Comparison of ENCODE assay signal across 9 cellular contexts in the genomic region with DNA sequence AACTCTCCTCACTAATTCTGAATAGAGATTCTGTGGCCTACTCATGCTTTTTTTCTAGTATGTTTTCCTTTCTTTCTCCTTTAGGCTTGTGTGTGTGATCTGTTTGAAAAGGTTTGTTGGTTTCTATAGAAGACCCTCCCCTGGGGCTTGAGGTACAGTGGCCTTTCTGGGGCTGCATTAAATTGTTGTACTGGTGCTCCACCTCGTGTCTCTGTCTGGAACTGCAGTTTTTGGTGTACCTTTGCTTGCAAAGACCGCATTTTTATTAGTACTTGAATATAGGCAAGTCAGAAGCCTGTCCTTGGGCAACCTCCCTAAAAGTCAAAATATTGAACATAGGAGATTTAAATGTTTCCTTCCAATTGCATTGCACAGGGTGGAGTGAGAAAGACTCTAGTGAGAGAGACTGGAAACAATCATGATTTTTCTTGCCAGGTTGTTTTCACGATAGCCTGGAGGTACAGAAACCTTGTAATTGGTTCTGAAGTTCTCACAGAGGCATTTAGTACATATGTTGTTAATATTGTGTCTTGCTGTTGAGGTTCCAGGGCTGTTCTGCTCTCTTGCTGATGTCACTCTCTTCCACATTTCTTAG. TPM values are rescaled to one million over a fixed set of nuclear protein-coding genes. Genes with fewer than 3 reads are reported as not detected.
DNase-seq lines count a peak whose midpoint lies in the region; ATAC-seq and TF ChIP-seq lines count a peak whose summit lies in the region.
"Had no signal": no experiment of that assay in that cellular context is flagged by ENCODE, and none has a peak within 500 bp of the region (broad histone marks: within the 10 kb centered on the region; RNA-seq: fewer than 3 reads in every experiment).

No MANE protein-coding gene starts in this region.

- peak; percentile 63 for ATAC-seq in GM21447 (IDR thresholded peaks at IDR 0.05; ENCODE audit: unreplicated experiment)

- no peaks in the 10 kb centered on the region for H3K27me3 ChIP-seq in neural cell (ENCODE audit: insufficient read depth, low read depth, low read length)

- H3K9ac ChIP-seq in neural cell (ENCODE audit: low read length) = no peak overlapping the region

- no peaks in the 10 kb centered on the region for H3K36me3 ChIP-seq in neural cell (ENCODE audit: insufficient read depth, low read length)

- TF ChIP-seq EP300 in Ishikawa (IDR thresholded peaks at IDR 0.05; ENCODE audit: borderline replicate concordance) (no peak), neural cell (conservative IDR thresholded peaks at IDR 0.05; ENCODE audit: poor library complexity, severe bottlenecking) (no peak)

- peak; percentile 87 for TF ChIP-seq RAD21 in Ishikawa (IDR thresholded peaks at IDR 0.05; ENCODE audit: low read depth)
- TF ChIP-seq RAD21 in neural cell (conservative IDR thresholded peaks at IDR 0.05) = peak; percentile 57

- no peaks in the 10 kb centered on the region for H4K20me1 ChIP-seq in neural cell (ENCODE audit: insufficient read depth)

- no peaks in the 10 kb centered on the region for H3K9me2 ChIP-seq in neural cell (ENCODE audit: insufficient read depth, low read length)

- no peak overlapping the region for H3K27ac ChIP-seq in neural cell (ENCODE audit: low read length)

- H2AFZ ChIP-seq in neural cell (ENCODE audit: low read depth, low read length) = no peak overlapping the region

- H3K4me3 ChIP-seq in neural cell (ENCODE audit: low read length) = no peak overlapping the region

- H3K4me2 ChIP-seq in neural cell (ENCODE audit: low read length) = no peak overlapping the region

- no peaks in the 10 kb centered on the region for H3K79me2 ChIP-seq in neural cell (replicated peaks; ENCODE audit: insufficient read depth, low read length)

- H3K9me3 ChIP-seq in neural cell (ENCODE audit: low read length) = no peaks in the 10 kb centered on the region

- no peaks in the 10 kb centered on the region for H3F3A ChIP-seq in neural cell (ENCODE audit: insufficient read depth, low read length, poor library complexity, severe bottlenecking)

- peak; percentile 23 for DNase-seq in NCI-H510A treated with DMSO at 0.1 percent for 48 hours (lab: John Stamatoyannopoulos, UW)
- no peak for DNase-seq in NCI-H510A (lab: John Stamatoyannopoulos, UW)
- DNase-seq in RPMI8226 = peak; percentile 56
- DNase-seq in dermis blood vessel endothelial cell = peak; percentile 69
- DNase-seq in occipital lobe (lab: John Stamatoyannopoulos, UW) = no peak
- DNase-seq: activated naive CD8-positive, alpha-beta T cell treated with anti-CD3 and anti-CD28 coated beads, Interleukin-2, amount 10 ng/mL, durations not matched to agents 7 days and 5 days had no signal

- peak; percentile 58 for TF ChIP-seq CTCF in neural cell (IDR thresholded peaks at IDR 0.05; ENCODE audit: poor library complexity, severe bottlenecking)

TF ChIP-seq in Ishikawa, 13 proteins besides CTCF, POLR2A, EP300 and RAD21 (continues in another document):
- TF ChIP-seq NFIC (IDR thresholded peaks at IDR 0.05) = no peak
- TF ChIP-seq ZBTB7A (IDR thresholded peaks at IDR 0.05; ENCODE audit: low read depth) = no peak
- no peak for TF ChIP-seq TAF1 (IDR thresholded peaks at IDR 0.05; ENCODE audit: low read depth)
- no peak for TF ChIP-seq CREB1 (IDR thresholded peaks at IDR 0.05; ENCODE audit: low read depth)
- TF ChIP-seq, protein P1, sequence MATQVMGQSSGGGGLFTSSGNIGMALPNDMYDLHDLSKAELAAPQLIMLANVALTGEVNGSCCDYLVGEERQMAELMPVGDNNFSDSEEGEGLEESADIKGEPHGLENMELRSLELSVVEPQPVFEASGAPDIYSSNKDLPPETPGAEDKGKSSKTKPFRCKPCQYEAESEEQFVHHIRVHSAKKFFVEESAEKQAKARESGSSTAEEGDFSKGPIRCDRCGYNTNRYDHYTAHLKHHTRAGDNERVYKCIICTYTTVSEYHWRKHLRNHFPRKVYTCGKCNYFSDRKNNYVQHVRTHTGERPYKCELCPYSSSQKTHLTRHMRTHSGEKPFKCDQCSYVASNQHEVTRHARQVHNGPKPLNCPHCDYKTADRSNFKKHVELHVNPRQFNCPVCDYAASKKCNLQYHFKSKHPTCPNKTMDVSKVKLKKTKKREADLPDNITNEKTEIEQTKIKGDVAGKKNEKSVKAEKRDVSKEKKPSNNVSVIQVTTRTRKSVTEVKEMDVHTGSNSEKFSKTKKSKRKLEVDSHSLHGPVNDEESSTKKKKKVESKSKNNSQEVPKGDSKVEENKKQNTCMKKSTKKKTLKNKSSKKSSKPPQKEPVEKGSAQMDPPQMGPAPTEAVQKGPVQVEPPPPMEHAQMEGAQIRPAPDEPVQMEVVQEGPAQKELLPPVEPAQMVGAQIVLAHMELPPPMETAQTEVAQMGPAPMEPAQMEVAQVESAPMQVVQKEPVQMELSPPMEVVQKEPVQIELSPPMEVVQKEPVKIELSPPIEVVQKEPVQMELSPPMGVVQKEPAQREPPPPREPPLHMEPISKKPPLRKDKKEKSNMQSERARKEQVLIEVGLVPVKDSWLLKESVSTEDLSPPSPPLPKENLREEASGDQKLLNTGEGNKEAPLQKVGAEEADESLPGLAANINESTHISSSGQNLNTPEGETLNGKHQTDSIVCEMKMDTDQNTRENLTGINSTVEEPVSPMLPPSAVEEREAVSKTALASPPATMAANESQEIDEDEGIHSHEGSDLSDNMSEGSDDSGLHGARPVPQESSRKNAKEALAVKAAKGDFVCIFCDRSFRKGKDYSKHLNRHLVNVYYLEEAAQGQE (IDR thresholded peaks at IDR 0.05; ENCODE audit: low read depth) = no peak
- TF ChIP-seq, protein P2, sequence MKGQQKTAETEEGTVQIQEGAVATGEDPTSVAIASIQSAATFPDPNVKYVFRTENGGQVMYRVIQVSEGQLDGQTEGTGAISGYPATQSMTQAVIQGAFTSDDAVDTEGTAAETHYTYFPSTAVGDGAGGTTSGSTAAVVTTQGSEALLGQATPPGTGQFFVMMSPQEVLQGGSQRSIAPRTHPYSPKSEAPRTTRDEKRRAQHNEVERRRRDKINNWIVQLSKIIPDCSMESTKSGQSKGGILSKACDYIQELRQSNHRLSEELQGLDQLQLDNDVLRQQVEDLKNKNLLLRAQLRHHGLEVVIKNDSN (IDR thresholded peaks at IDR 0.05) = no peak
- no peak for TF ChIP-seq TEAD4 (IDR thresholded peaks at IDR 0.05)
- no peak for TF ChIP-seq CEBPB (IDR thresholded peaks at IDR 0.05)
- TF ChIP-seq EGR1 (IDR thresholded peaks at IDR 0.05) = no peak
- no peak for TF ChIP-seq FOXM1 (IDR thresholded peaks at IDR 0.05; ENCODE audit: borderline replicate concordance, low read depth)
- TF ChIP-seq TCF12 (IDR thresholded peaks at IDR 0.05; ENCODE audit: low read depth) = no peak
- TF ChIP-seq, protein P3, sequence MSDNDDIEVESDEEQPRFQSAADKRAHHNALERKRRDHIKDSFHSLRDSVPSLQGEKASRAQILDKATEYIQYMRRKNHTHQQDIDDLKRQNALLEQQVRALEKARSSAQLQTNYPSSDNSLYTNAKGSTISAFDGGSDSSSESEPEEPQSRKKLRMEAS (IDR thresholded peaks at IDR 0.05) = no peak

TF ChIP-seq in neural cell, 6 proteins besides CTCF, POLR2A, EP300 and RAD21:
- peak; percentile 51 for TF ChIP-seq SMC3 (conservative IDR thresholded peaks at IDR 0.05; ENCODE audit: poor library complexity)
- no peak for TF ChIP-seq TAF1 (IDR thresholded peaks at IDR 0.05; ENCODE audit: low read depth)
- no peak for TF ChIP-seq EZH2 (IDR thresholded peaks at IDR 0.05; ENCODE audit: borderline replicate concordance, insufficient read depth, low read length, poor library complexity, severe bottlenecking)
- TF ChIP-seq, protein P1 (IDR thresholded peaks at IDR 0.05; ENCODE audit: borderline replicate concordance) = no peak
- TF ChIP-seq MXI1 (conservative IDR thresholded peaks at IDR 0.05; ENCODE audit: poor library complexity, severe bottlenecking) = no peak

RNA-seq across cellular contexts. Expression of a gene that starts 39.0 kb away (rescaled TPM):
- total RNA-seq in dermis blood vessel endothelial cell (not detected in 2 replicates), occipital lobe (0.16 TPM)
- polyA plus RNA-seq in neural cell = not detected in 2 replicates
- not detected in 2 replicates for polyA minus RNA-seq in neural cell
- total RNA-seq: activated naive CD8-positive, alpha-beta T cell treated with anti-CD3 and anti-CD28 coated beads, Interleukin-2, amount 10 ng/mL, durations not matched to agents 7 days and 5 days had no signal

Comparison
In these comparisons a context has a peak if more than half of its experiments do, and no peak if none do; other contexts are left out.
1. DNase-seq: peak in NCI-H510A treated with DMSO at 0.1 percent for 48 hours (single experiment), RPMI8226 (single experiment) and dermis blood vessel endothelial cell (single experiment); none in NCI-H510A (single experiment) and occipital lobe (single experiment).